Comparison of ENCODE assay signal across 1 cellular context in the genomic region with DNA sequence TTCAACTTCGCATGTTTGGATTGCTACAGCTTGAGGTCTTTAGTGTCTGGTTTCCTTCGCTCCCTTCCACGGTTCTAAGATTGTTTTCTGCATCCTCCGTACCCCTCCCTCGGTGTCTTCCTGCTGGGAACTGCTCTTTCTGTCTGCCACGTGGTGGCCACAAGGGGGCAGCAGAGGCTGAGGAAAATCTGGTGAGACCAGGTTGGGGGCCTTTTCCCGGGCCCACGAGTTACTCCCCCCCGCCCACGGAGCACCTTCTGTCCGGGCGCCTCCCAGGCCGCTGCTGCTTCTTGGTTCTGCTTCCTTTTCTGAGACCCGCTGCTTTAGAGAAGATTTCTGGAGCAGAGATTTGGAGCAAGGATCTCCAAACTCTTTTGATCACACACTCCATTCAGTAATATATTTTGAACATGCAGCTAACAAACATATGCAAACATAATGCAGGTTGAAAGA.
TF ChIP-seq lines count a peak whose summit lies in the region.

No MANE protein-coding gene starts in this region.

TF ChIP-seq in GM23338, 12 proteins besides CTCF, POLR2A, EP300 and RAD21 (continued from another document):
- TF ChIP-seq, protein P1, sequence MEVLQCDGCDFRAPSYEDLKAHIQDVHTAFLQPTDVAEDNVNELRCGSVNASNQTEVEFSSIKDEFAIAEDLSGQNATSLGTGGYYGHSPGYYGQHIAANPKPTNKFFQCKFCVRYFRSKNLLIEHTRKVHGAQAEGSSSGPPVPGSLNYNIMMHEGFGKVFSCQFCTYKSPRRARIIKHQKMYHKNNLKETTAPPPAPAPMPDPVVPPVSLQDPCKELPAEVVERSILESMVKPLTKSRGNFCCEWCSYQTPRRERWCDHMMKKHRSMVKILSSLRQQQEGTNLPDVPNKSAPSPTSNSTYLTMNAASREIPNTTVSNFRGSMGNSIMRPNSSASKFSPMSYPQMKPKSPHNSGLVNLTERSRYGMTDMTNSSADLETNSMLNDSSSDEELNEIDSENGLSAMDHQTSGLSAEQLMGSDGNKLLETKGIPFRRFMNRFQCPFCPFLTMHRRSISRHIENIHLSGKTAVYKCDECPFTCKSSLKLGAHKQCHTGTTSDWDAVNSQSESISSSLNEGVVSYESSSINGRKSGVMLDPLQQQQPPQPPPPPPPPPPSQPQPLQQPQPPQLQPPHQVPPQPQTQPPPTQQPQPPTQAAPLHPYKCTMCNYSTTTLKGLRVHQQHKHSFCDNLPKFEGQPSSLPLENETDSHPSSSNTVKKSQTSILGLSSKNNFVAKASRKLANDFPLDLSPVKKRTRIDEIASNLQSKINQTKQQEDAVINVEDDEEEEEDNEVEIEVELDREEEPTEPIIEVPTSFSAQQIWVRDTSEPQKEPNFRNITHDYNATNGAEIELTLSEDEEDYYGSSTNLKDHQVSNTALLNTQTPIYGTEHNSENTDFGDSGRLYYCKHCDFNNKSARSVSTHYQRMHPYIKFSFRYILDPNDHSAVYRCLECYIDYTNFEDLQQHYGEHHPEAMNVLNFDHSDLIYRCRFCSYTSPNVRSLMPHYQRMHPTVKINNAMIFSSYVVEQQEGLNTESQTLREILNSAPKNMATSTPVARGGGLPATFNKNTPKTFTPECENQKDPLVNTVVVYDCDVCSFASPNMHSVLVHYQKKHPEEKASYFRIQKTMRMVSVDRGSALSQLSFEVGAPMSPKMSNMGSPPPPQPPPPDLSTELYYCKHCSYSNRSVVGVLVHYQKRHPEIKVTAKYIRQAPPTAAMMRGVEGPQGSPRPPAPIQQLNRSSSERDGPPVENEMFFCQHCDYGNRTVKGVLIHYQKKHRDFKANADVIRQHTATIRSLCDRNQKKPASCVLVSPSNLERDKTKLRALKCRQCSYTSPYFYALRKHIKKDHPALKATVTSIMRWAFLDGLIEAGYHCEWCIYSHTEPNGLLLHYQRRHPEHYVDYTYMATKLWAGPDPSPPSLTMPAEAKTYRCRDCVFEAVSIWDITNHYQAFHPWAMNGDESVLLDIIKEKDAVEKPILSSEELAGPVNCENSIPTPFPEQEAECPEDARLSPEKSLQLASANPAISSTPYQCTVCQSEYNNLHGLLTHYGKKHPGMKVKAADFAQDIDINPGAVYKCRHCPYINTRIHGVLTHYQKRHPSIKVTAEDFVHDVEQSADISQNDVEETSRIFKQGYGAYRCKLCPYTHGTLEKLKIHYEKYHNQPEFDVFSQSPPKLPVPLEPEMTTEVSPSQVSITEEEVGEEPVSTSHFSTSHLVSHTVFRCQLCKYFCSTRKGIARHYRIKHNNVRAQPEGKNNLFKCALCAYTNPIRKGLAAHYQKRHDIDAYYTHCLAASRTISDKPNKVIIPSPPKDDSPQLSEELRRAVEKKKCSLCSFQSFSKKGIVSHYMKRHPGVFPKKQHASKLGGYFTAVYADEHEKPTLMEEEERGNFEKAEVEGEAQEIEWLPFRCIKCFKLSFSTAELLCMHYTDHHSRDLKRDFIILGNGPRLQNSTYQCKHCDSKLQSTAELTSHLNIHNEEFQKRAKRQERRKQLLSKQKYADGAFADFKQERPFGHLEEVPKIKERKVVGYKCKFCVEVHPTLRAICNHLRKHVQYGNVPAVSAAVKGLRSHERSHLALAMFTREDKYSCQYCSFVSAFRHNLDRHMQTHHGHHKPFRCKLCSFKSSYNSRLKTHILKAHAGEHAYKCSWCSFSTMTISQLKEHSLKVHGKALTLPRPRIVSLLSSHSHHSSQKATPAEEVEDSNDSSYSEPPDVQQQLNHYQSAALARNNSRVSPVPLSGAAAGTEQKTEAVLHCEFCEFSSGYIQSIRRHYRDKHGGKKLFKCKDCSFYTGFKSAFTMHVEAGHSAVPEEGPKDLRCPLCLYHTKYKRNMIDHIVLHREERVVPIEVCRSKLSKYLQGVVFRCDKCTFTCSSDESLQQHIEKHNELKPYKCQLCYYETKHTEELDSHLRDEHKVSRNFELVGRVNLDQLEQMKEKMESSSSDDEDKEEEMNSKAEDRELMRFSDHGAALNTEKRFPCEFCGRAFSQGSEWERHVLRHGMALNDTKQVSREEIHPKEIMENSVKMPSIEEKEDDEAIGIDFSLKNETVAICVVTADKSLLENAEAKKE (CRISPR knock-in tag; IDR thresholded peaks at IDR 0.05): no peak
- no peak for TF ChIP-seq ZNF114 (CRISPR knock-in tag; IDR thresholded peaks at IDR 0.05)
- TF ChIP-seq, protein P2, sequence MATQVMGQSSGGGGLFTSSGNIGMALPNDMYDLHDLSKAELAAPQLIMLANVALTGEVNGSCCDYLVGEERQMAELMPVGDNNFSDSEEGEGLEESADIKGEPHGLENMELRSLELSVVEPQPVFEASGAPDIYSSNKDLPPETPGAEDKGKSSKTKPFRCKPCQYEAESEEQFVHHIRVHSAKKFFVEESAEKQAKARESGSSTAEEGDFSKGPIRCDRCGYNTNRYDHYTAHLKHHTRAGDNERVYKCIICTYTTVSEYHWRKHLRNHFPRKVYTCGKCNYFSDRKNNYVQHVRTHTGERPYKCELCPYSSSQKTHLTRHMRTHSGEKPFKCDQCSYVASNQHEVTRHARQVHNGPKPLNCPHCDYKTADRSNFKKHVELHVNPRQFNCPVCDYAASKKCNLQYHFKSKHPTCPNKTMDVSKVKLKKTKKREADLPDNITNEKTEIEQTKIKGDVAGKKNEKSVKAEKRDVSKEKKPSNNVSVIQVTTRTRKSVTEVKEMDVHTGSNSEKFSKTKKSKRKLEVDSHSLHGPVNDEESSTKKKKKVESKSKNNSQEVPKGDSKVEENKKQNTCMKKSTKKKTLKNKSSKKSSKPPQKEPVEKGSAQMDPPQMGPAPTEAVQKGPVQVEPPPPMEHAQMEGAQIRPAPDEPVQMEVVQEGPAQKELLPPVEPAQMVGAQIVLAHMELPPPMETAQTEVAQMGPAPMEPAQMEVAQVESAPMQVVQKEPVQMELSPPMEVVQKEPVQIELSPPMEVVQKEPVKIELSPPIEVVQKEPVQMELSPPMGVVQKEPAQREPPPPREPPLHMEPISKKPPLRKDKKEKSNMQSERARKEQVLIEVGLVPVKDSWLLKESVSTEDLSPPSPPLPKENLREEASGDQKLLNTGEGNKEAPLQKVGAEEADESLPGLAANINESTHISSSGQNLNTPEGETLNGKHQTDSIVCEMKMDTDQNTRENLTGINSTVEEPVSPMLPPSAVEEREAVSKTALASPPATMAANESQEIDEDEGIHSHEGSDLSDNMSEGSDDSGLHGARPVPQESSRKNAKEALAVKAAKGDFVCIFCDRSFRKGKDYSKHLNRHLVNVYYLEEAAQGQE (IDR thresholded peaks at IDR 0.05; ENCODE audit: unreplicated experiment): no peak
- no peak for TF ChIP-seq EZH2 (IDR thresholded peaks at IDR 0.05; ENCODE audit: low read depth, unreplicated experiment)
